In genomic region chr1:38990401-38990745, GRCh38 we compare ENCODE assay signal across 8 cellular contexts. TPM values are rescaled to one million over a fixed set of nuclear protein-coding genes. Genes with fewer than 3 reads are reported as not detected.
DNase-seq lines count a peak whose midpoint lies in the region; ATAC-seq and TF ChIP-seq lines count a peak whose summit lies in the region.

No MANE protein-coding gene starts in this region.

- TF ChIP-seq CTCF in AG04449 (IDR thresholded peaks at IDR 0.05; ENCODE audit: insufficient read depth, low read length, missing control alignments), result no peak
- TF ChIP-seq CTCF in WI38 (IDR thresholded peaks at IDR 0.05; ENCODE audit: low read depth, low read length), result no peak
- TF ChIP-seq CTCF in glutamatergic neuron (IDR thresholded peaks at IDR 0.05; ENCODE audit: partially characterized antibody, unreplicated experiment), result no peak

- ATAC-seq in GM18873 (IDR thresholded peaks at IDR 0.05; ENCODE audit: low FRiP score, unreplicated experiment) (no peak), HG03520 (IDR thresholded peaks at IDR 0.05; ENCODE audit: unreplicated experiment) (no peak)

- H3K4me3 ChIP-seq in AG04449 (ENCODE audit: low read depth, low read length), result peak overlapping the region; percentile 63
- H3K4me3 ChIP-seq in H7 (ENCODE audit: insufficient read depth, low read depth, low read length), result peak overlapping the region; percentile 17
- peak overlapping the region; percentile 63 for H3K4me3 ChIP-seq in WI38 (ENCODE audit: low read depth, low read length)
- H3K4me3 ChIP-seq in skin epidermis, result peak overlapping the region; percentile 81 to 100 (median 92)

- POLR2A ChIA-PET in AG04449 (lab: Yijun Ruan, JAX), result interaction anchor here (1.5 kb wide), 1 partner anchor 36 kb away, joined by 6 read pairs; the partner anchor contains the start of gene NDUFS5

- no peaks in the 10 kb centered on the region for H3K27me3 ChIP-seq in H7 (ENCODE audit: control insufficient read depth, insufficient read depth, low read length)

- CTCF ChIA-PET in AG04449 (lab: Yijun Ruan, JAX), result interaction anchor here (0.7 kb wide), 1 partner anchor 102 kb away, joined by 3 read pairs; no protein-coding TSS in a partner anchor

- peak overlapping the region; percentile 78 for H3K4me3 Mint-ChIP-seq in glutamatergic neuron (ENCODE audit: unreplicated experiment)

- no peak for DNase-seq in AG04449 (ENCODE audit: low read depth, low spot score)
- no peak for DNase-seq in H7
- no peak for DNase-seq in glutamatergic neuron
- DNase-seq in activated CD8-positive, alpha-beta memory T cell treated with anti-CD3 and anti-CD28 coated beads, Interleukin-2, amount 50 U/mL, for 4 hours, result no peak

- peak overlapping the region; percentile 66 for H3K27ac Mint-ChIP-seq in glutamatergic neuron (ENCODE audit: unreplicated experiment)

- no peaks in the 10 kb centered on the region for H3K27me3 Mint-ChIP-seq in glutamatergic neuron (ENCODE audit: unreplicated experiment)

- no peaks in the 10 kb centered on the region for H3K36me3 Mint-ChIP-seq in glutamatergic neuron (ENCODE audit: unreplicated experiment)

- peaks cover 5% of the 10 kb centered on the region for H3K36me3 ChIP-seq in H7 (replicated peaks; ENCODE audit: control insufficient read depth, insufficient read depth, low read length)

- peaks cover 13% of the 10 kb centered on the region for H3K4me1 Mint-ChIP-seq in glutamatergic neuron (ENCODE audit: low read depth, unreplicated experiment)

- peak overlapping the region in 20 of 21 experiments; percentile 89 to 100 (median 96) for H3K27ac ChIP-seq in skin epidermis

- H3K9me3 Mint-ChIP-seq in glutamatergic neuron (ENCODE audit: unreplicated experiment), result no peaks in the 10 kb centered on the region

RNA-seq across cellular contexts. Expression of gene AKIRIN1, which starts 0.7 kb away (rescaled TPM):
- 268 and 318 TPM in 2 replicates for total RNA-seq in H7 (2014; rRNA removed; shearing (Covaris generic))
- total RNA-seq in glutamatergic neuron (ENCODE audit: unreplicated experiment), result 95.5 TPM

RNA-seq across cellular contexts. Expression of gene NDUFS5, which starts 35.8 kb away (rescaled TPM):
- total RNA-seq in H7 (2014; rRNA removed; shearing (Covaris generic)), result 677 and 731 TPM in 2 replicates
- total RNA-seq in glutamatergic neuron (ENCODE audit: unreplicated experiment), result 320 TPM

RNA-seq across cellular contexts. Expression of gene RHBDL2, which starts 48.7 kb away (rescaled TPM):
- total RNA-seq in H7 (2014; rRNA removed; shearing (Covaris generic)), result 0.03 and 1.2 TPM in 2 replicates
- not detected for total RNA-seq in glutamatergic neuron (ENCODE audit: unreplicated experiment)

Comparison
In these comparisons a context has a peak if more than half of its experiments do, and no peak if none do; other contexts are left out.
1. H3K4me3 ChIP-seq: peak in every context shown above with its lines; median percentile 92 in skin epidermis; 63 in AG04449; 63 in WI38; 17 in H7.